27 cellular contexts compared by ENCODE assay signal in the genomic region with DNA sequence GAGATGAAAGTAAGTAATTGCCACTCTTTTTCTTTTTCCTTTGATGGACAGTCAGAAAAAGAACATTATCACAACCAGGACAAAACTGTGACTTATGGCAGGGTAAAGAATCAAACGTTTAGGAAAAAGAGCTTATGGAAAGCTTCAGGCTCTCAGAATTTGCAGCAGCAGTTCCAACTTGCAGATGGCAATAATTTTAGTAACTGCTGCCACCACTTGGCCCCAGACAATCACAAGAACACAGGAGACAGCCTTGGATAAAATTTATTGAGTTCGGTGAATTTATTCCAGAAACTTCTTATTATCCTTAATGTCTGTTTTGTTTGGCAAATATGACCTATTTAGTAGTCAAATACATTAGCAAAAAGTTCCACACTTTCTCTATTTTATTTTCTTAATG.
A peak's percentile ranks its signal among the peaks of the same experiment; 100 is the strongest.
DNase-seq lines count a peak whose midpoint lies in the region; TF ChIP-seq lines count a peak whose summit lies in the region.
"Had no signal": no experiment of that assay in that cellular context is flagged by ENCODE, and none has a peak within 500 bp of the region (broad histone marks: within the 10 kb centered on the region; RNA-seq: fewer than 3 reads in every experiment).

No MANE protein-coding gene starts in this region.

- no peak overlapping the region for H3K4me2 ChIP-seq in SU-DHL-6 (ENCODE audit: low read depth, low read length, poor library complexity, severe bottlenecking)

- DNase-seq in DMS153 treated with DMSO at 0.1 percent for 48 hours (lab: John Stamatoyannopoulos, UW; ENCODE audit: unreplicated experiment) (peak; percentile 12), DMS153 (lab: John Stamatoyannopoulos, UW) (no peak), NCI-H2107 treated with DMSO at 0.1 percent for 48 hours (lab: John Stamatoyannopoulos, UW; ENCODE audit: unreplicated experiment) (peak; percentile 5), medulla oblongata (ENCODE audit: extremely low spot score) (peak; percentile 4), AG08395 (ENCODE audit: low spot score) (no peak), MG63 (no peak)
- no peak for DNase-seq in stimulated activated naive CD4-positive, alpha-beta T cell (lab: John Stamatoyannopoulos, UW)
- DNase-seq: 8988T; activated CD4-positive, alpha-beta memory T cell treated with anti-CD3 and anti-CD28 coated beads, Interleukin-2, amount 10 ng/mL, durations not matched to agents 7 days and 5 days; activated CD8-positive, alpha-beta memory T cell treated with anti-CD3 and anti-CD28 coated beads, Interleukin-2, amount 50 U/mL, for 4 hours; activated naive CD4-positive, alpha-beta T cell treated with anti-CD3 and anti-CD28 coated beads for 36 hours; adrenal gland; body of pancreas; CD4-positive, alpha-beta T cell; dermis blood vessel endothelial cell; EL; GM23248; hippocampal formation; left cardiac atrium; mammary epithelial cell; NCI-H1092 treated with DMSO at 0.1 percent for 48 hours; NCI-H1930; NCI-H226; substantia nigra; upper lobe of left lung had no signal

- H3K36me3 ChIP-seq in SU-DHL-6 (ENCODE audit: low read length) (no peaks in the 10 kb centered on the region), MG63 (no peaks in the 10 kb centered on the region)
- H3K36me3 ChIP-seq: adrenal gland, gastroesophageal sphincter, upper lobe of left lung had no signal

- peak overlapping the region; percentile 27 for H2AFZ ChIP-seq in SU-DHL-6 (ENCODE audit: low read depth, low read length, severe bottlenecking)
- H2AFZ ChIP-seq: GM23248 had no signal

- TF ChIP-seq CTCF in SU-DHL-6 (IDR thresholded peaks at IDR 0.05; ENCODE audit: insufficient read depth, low read length, poor library complexity, severe bottlenecking): no peak

- H3K79me2 ChIP-seq in SU-DHL-6 (ENCODE audit: insufficient read depth, low read length): no peaks in the 10 kb centered on the region

- no peaks in the 10 kb centered on the region for H3K9me2 ChIP-seq in SU-DHL-6 (replicated peaks; ENCODE audit: insufficient read depth, low read length)

- no peak overlapping the region for H3K27ac ChIP-seq in SU-DHL-6 (ENCODE audit: low read depth, low read length)
- H3K27ac ChIP-seq: adrenal gland, body of pancreas, gastroesophageal sphincter, GM23248, upper lobe of left lung had no signal

- H3K9me3 ChIP-seq in SU-DHL-6 (ENCODE audit: insufficient read depth, low read length): peaks cover 4% of the 10 kb centered on the region; the same call in 1 of the 2 replicates
- no peaks in the 10 kb centered on the region; the same call in 1 of the 2 replicates for H3K9me3 ChIP-seq in MG63
- H3K9me3 ChIP-seq: adrenal gland, body of pancreas, gastroesophageal sphincter, upper lobe of left lung had no signal

- no peaks in the 10 kb centered on the region for H4K20me1 ChIP-seq in SU-DHL-6 (ENCODE audit: low read depth, low read length)

- no peak overlapping the region for H3K9ac ChIP-seq in SU-DHL-6 (ENCODE audit: low read length)
- H3K9ac ChIP-seq: GM23248 had no signal

- no peaks in the 10 kb centered on the region for H3K27me3 ChIP-seq in SU-DHL-6 (ENCODE audit: low read length)
- H3K27me3 ChIP-seq in MG63: no peaks in the 10 kb centered on the region
- H3K27me3 ChIP-seq: adrenal gland, body of pancreas, gastroesophageal sphincter, upper lobe of left lung had no signal

- H3K4me3 ChIP-seq in SU-DHL-6 (ENCODE audit: insufficient read depth, low read length, poor library complexity, severe bottlenecking) (no peak overlapping the region), MG63 (no peak overlapping the region)
- H3K4me3 ChIP-seq: adrenal gland, body of pancreas, gastroesophageal sphincter, GM23248, upper lobe of left lung had no signal

- H3F3A ChIP-seq in SU-DHL-6 (ENCODE audit: insufficient read depth): no peaks in the 10 kb centered on the region

Comparison
In these comparisons a context has a peak if more than half of its experiments do, and no peak if none do; other contexts are left out.
1. DNase-seq: peak in DMS153 treated with DMSO at 0.1 percent for 48 hours (single experiment), NCI-H2107 treated with DMSO at 0.1 percent for 48 hours (single experiment) and medulla oblongata (single experiment); none in DMS153 (single experiment), AG08395 (single experiment), MG63 (single experiment) and stimulated activated naive CD4-positive, alpha-beta T cell (0 of 6).